In the genomic region with DNA sequence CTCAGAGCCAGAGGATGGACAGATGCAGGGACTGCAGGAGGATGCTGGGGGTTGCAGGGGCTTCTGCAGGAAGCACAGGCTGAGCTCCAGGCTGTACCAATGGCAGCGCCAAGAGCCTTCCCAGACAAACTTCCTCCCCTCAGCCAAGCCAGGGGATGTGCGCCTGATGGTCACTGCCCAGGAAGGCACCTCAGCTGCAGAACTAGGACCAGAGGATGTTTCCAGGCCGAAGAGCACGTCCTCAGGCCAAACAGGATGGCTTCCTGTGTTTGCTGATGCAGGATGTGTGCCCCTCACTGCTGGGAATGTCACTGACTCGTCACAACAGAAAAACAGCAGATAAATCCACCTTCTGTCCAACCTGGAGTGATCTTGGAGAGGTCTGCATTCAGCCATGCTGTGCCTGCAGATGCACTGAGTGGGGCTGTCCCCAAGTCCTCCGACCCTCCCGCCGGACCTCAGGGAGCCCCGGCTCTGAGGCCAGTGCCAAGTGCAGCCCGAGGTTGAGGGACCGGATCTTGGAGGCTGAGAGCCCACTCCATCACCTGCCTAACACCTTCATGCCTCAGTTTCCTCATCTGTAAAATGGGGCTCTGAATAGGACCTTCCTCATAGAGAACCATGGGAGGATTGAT, we compare ENCODE assay signal across 21 cellular contexts.
DNase-seq lines count a peak whose midpoint lies in the region; ATAC-seq and TF ChIP-seq lines count a peak whose summit lies in the region.
"Had no signal": no experiment of that assay in that cellular context is flagged by ENCODE, and none has a peak within 500 bp of the region (broad histone marks: within the 10 kb centered on the region; RNA-seq: fewer than 3 reads in every experiment).

No MANE protein-coding gene starts in this region.

- H3K36me3 ChIP-seq in heart right ventricle: no peaks in the 10 kb centered on the region
- H3K36me3 ChIP-seq in left lung: no peaks in the 10 kb centered on the region
- H3K36me3 ChIP-seq: HAP-1, SJCRH30 had no signal

- no peak overlapping the region for H3K27ac ChIP-seq in heart right ventricle
- no peak overlapping the region for H3K27ac ChIP-seq in left lung
- H3K27ac ChIP-seq: A549, GM23248, HL-60, RWPE1, SJCRH30 had no signal

- DNase-seq in heart right ventricle (no peak), Right ventricle myocardium superior (no peak), left lung (peak in 1 of 2 donors; percentile 27), posterior vena cava (ENCODE audit: low spot score) (peak; percentile 71), NCI-H82 (lab: John Stamatoyannopoulos, UW) (no peak), DMS79 treated with DMSO at 0.1 percent for 48 hours (lab: John Stamatoyannopoulos, UW) (no peak)
- no peak for DNase-seq in stimulated activated CD4-positive, alpha-beta T cell treated with anti-CD3 and anti-CD28 coated beads, Interleukin-4, amount 100 ng/mL, for 24 hours
- DNase-seq: DND-41, GM23248, KBM-7, MM.1S, NCI-H1092 treated with DMSO at 0.1 percent for 48 hours, NCI-H1436 treated with DMSO at 0.1 percent for 48 hours, NCI-H1930, NCI-H2227 treated with DMSO at 0.1 percent for 48 hours, NCI-H510A, SJCRH30 had no signal

- intact Hi-C loops in heart right ventricle (cut with DNase I) (no loop called here), Right ventricle myocardium superior (cut with DNase I) (no loop called here), left lung (cut with DNase I) (no loop called here), posterior vena cava (cut with DNase I) (no loop called here)

- 64 to 65% methylated on average over 11 of the region's 11 CpGs for WGBS in heart right ventricle, 2 donors

- peaks cover 0 to 32% (median 14%) of the 10 kb centered on the region in 9 donors for H3K4me1 ChIP-seq in heart right ventricle
- peaks cover 0 to 5% of the 10 kb centered on the region in 2 donors for H3K4me1 ChIP-seq in left lung
- H3K4me1 ChIP-seq: A549, HAP-1, SJCRH30 had no signal

- H3K9me3 ChIP-seq in heart right ventricle (peaks cover 0 to 6% (median 0%) of the 10 kb centered on the region in 11 donors), left lung (no peaks in the 10 kb centered on the region)
- H3K9me3 ChIP-seq: A549, HAP-1, SJCRH30 had no signal

- no peak for TF ChIP-seq CTCF in heart right ventricle (IDR thresholded peaks at IDR 0.05)
- no peak for TF ChIP-seq CTCF in left lung (IDR thresholded peaks at IDR 0.05)

- H3K4me3 ChIP-seq in heart right ventricle (no peak overlapping the region), left lung (no peak overlapping the region)
- H3K4me3 ChIP-seq: A549, GM23248, HAP-1, SJCRH30 had no signal

- H3K27me3 ChIP-seq in heart right ventricle: peaks cover 0 to 36% (median 0%) of the 10 kb centered on the region in 7 donors
- H3K27me3 ChIP-seq in left lung: no peaks in the 10 kb centered on the region
- H3K27me3 ChIP-seq: SJCRH30 had no signal

- ATAC-seq in heart right ventricle: peak in 5 of 8 donors; percentile 19 to 50 (median 41)
- no peak for ATAC-seq in Right ventricle myocardium superior (ENCODE audit: poor library complexity)
- peak; percentile 30 for ATAC-seq in left lung
- ATAC-seq: A549 had no signal
